ENCODE assay signal across 18 cellular contexts in genomic region chr11:114137838-114138237, GRCh38.
DNase-seq lines count a peak whose midpoint lies in the region; ATAC-seq and TF ChIP-seq lines count a peak whose summit lies in the region.
"Had no signal": no experiment of that assay in that cellular context is flagged by ENCODE, and none has a peak within 500 bp of the region (broad histone marks: within the 10 kb centered on the region; RNA-seq: fewer than 3 reads in every experiment).

No MANE protein-coding gene starts in this region.

- DNase-seq in adipocyte (ENCODE audit: low read depth) (no peak), right cardiac atrium (peak in 2 of 3 donors; percentile 63 to 69), NCI-H1417 treated with DMSO at 0.1 percent for 48 hours (lab: John Stamatoyannopoulos, UW) (no peak)
- DNase-seq: ACHN; activated CD4-positive, alpha-beta T cell treated with anti-CD3 and anti-CD28 coated beads, Interleukin-2, amount 50 U/mL, for 1 hour; activated naive CD4-positive, alpha-beta T cell treated with anti-CD3 and anti-CD28 coated beads, Interleukin-2, amount 10 ng/mL, durations not matched to agents 7 days and 5 days; colonic mucosa; DND-41; foreskin keratinocyte; mucosa of descending colon; NCI-H1436; occipital lobe; stimulated activated CD4-positive, alpha-beta T cell treated with anti-CD3 and anti-CD28 coated beads, Interleukin-2, amount 100 ng/mL, for 48 hours had no signal

- H3K4me1 ChIP-seq in adipocyte (ENCODE audit: control insufficient read depth, insufficient read depth, low read length) (peaks cover 88% of the 10 kb centered on the region), right cardiac atrium (ENCODE audit: control insufficient read depth, insufficient read depth, low read length) (peaks cover 76% of the 10 kb centered on the region), skeletal muscle tissue (ENCODE audit: control insufficient read depth in 3 of 3, insufficient read depth in 3 of 3, low read length in 3 of 3) (peaks cover 90 to 97% (median 95%) of the 10 kb centered on the region in 3 donors)
- H3K4me1 ChIP-seq: foreskin keratinocyte had no signal

- H3K9me3 ChIP-seq in adipocyte (ENCODE audit: control insufficient read depth, low read length) (no peaks in the 10 kb centered on the region), right cardiac atrium (ENCODE audit: control insufficient read depth, low read length) (no peaks in the 10 kb centered on the region), skeletal muscle tissue (ENCODE audit: control insufficient read depth in 3 of 3, low read length in 3 of 3) (no peaks in the 10 kb centered on the region)
- H3K9me3 ChIP-seq: colonic mucosa, mucosa of descending colon had no signal

- H3K9ac ChIP-seq in adipocyte (ENCODE audit: low read length): peak overlapping the region; percentile 84
- H3K9ac ChIP-seq in skeletal muscle tissue (ENCODE audit: low read depth in 1 of 3, low read length in 3 of 3): peak overlapping the region in 1 of 3 donors; percentile 46

- H3K27me3 ChIP-seq in adipocyte (replicated peaks; ENCODE audit: control insufficient read depth, insufficient read depth, low read length) (no peaks in the 10 kb centered on the region), right cardiac atrium (ENCODE audit: control insufficient read depth, insufficient read depth) (no peaks in the 10 kb centered on the region), skeletal muscle tissue (ENCODE audit: control insufficient read depth in 3 of 3, insufficient read depth in 3 of 3, low read length in 3 of 3) (no peaks in the 10 kb centered on the region)
- H3K27me3 ChIP-seq: colonic mucosa had no signal

- H3K27ac ChIP-seq in 22Rv1: 0 out of 2 replicates have a peak overlapping the region, but pooled peaks have one; percentile 18
- peak overlapping the region; percentile 57 for H3K27ac ChIP-seq in right cardiac atrium (ENCODE audit: low read length)
- H3K27ac ChIP-seq in skeletal muscle tissue (ENCODE audit: low read depth, low read length): peak overlapping the region; percentile 84
- H3K27ac ChIP-seq: colonic mucosa, foreskin keratinocyte had no signal

- intact Hi-C loops in right cardiac atrium (cut with DNase I): no loop called here

- H3K36me3 ChIP-seq in adipocyte (ENCODE audit: control insufficient read depth, insufficient read depth, low read length, severe bottlenecking) (peaks cover 42% of the 10 kb centered on the region), skeletal muscle tissue (ENCODE audit: control insufficient read depth in 3 of 3, insufficient read depth in 3 of 3, low read length in 3 of 3) (peaks cover 0 to 3% (median 0%) of the 10 kb centered on the region in 3 donors)
- H3K36me3 ChIP-seq: colonic mucosa had no signal

- ATAC-seq in right cardiac atrium: peak in 1 of 2 donors; percentile 17
- no peak for ATAC-seq in HG03442 (IDR thresholded peaks at IDR 0.05; ENCODE audit: unreplicated experiment)
- ATAC-seq in GM18870 (IDR thresholded peaks at IDR 0.05; ENCODE audit: unreplicated experiment): no peak
- no peak for ATAC-seq in GM18868 (IDR thresholded peaks at IDR 0.05; ENCODE audit: unreplicated experiment)
- ATAC-seq: foreskin keratinocyte had no signal

- 87% methylated on average over 6 of the region's 6 CpGs for WGBS in right cardiac atrium

- H3K4me3 ChIP-seq in adipocyte (ENCODE audit: low read length) (peak overlapping the region; percentile 45), right cardiac atrium (ENCODE audit: low read length) (no peak overlapping the region), skeletal muscle tissue (ENCODE audit: low read length in 3 of 3) (peak overlapping the region in 2 of 3 donors; percentile 15 to 42)
- H3K4me3 ChIP-seq: colonic mucosa, mucosa of descending colon had no signal

- TF ChIP-seq CTCF in 22Rv1 (IDR thresholded peaks at IDR 0.05): no peak

Comparison
In these comparisons a context has a peak if more than half of its experiments do, and no peak if none do; other contexts are left out.
1. H3K27ac ChIP-seq: peak in every context shown above with its lines; median percentile 84 in skeletal muscle tissue; 57 in right cardiac atrium; 18 in 22Rv1.
2. DNase-seq: peak in right cardiac atrium (2 of 3); none in adipocyte (single experiment) and NCI-H1417 treated with DMSO at 0.1 percent for 48 hours (single experiment).